In genomic region chr13:46334008-46334407, GRCh38 we compare ENCODE assay signal across 1 cellular context.
TF ChIP-seq lines count a peak whose summit lies in the region.

No MANE protein-coding gene starts in this region.

TF ChIP-seq in WTC11, 78 proteins besides CTCF, POLR2A, EP300 and RAD21 (continued from another document):
- TF ChIP-seq ZBTB21 (CRISPR knock-in tag; IDR thresholded peaks at IDR 0.05; ENCODE audit: borderline replicate concordance) (no peak), ZBTB43 (CRISPR knock-in tag; IDR thresholded peaks at IDR 0.05) (no peak), USF1 (CRISPR knock-in tag; IDR thresholded peaks at IDR 0.05) (no peak), RORB (CRISPR knock-in tag; IDR thresholded peaks at IDR 0.05) (no peak), MXD4 (CRISPR knock-in tag; IDR thresholded peaks at IDR 0.05; ENCODE audit: borderline replicate concordance) (no peak), NFYB (CRISPR knock-in tag; conservative IDR thresholded peaks at IDR 0.05; ENCODE audit: low read depth) (no peak), PREB (CRISPR knock-in tag; IDR thresholded peaks at IDR 0.05; ENCODE audit: borderline replicate concordance) (no peak), ELF4 (CRISPR knock-in tag; IDR thresholded peaks at IDR 0.05; ENCODE audit: low read depth) (no peak), HMGA2 (CRISPR knock-in tag; IDR thresholded peaks at IDR 0.05) (no peak), ZNF396 (CRISPR knock-in tag; IDR thresholded peaks at IDR 0.05; ENCODE audit: borderline replicate concordance) (no peak), TEAD4 (CRISPR knock-in tag; IDR thresholded peaks at IDR 0.05) (no peak), MAX (CRISPR knock-in tag; IDR thresholded peaks at IDR 0.05) (no peak), ZNF532 (CRISPR knock-in tag; IDR thresholded peaks at IDR 0.05; ENCODE audit: borderline replicate concordance) (no peak), E2F5 (CRISPR knock-in tag; IDR thresholded peaks at IDR 0.05) (no peak)
TF ChIP-seq in WTC11: peak in this region for 0.
